Comparison of ENCODE assay signal across 24 cellular contexts in genomic region chr6:3788408-3789017, GRCh38. TPM values are rescaled to one million over a fixed set of nuclear protein-coding genes. Genes with fewer than 3 reads are reported as not detected.
A peak's percentile ranks its signal among the peaks of the same experiment; 100 is the strongest.
DNase-seq lines count a peak whose midpoint lies in the region; ATAC-seq and TF ChIP-seq lines count a peak whose summit lies in the region.
"Had no signal": no experiment of that assay in that cellular context is flagged by ENCODE, and none has a peak within 500 bp of the region (broad histone marks: within the 10 kb centered on the region; RNA-seq: fewer than 3 reads in every experiment).

No MANE protein-coding gene starts in this region.

- DNase-seq in HFFc6, result no peak
- no peak for DNase-seq in mammary epithelial cell
- no peak for DNase-seq in left ventricle myocardium superior
- no peak for DNase-seq in osteocyte (ENCODE audit: extremely low spot score, unreplicated experiment)
- no peak for DNase-seq in GM23248
- no peak for DNase-seq in T-helper 2 cell treated with Interferon-gamma antibody and Interleukin-4, amounts not matched to agents 5 μg/mL and 100 μg/mL, for 36 hours (ENCODE audit: low spot score)
- DNase-seq in coronary artery (ENCODE audit: low spot score), result no peak
- DNase-seq: ACHN; activated CD8-positive, alpha-beta memory T cell treated with anti-CD3 and anti-CD28 coated beads for 24 hours; activated T-cell treated with anti-CD3 and anti-CD28 coated beads, Interleukin-2, amount 50 U/mL, for 24 hours; adrenal gland; gastrocnemius medialis; natural killer cell; NCI-H1436 treated with DMSO at 0.1 percent for 48 hours; NCI-H524; RPMI8226; stimulated activated CD4-positive, alpha-beta T cell treated with anti-CD3 and anti-CD28 coated beads, Interleukin-1b, Interleukin-23, amount 100 ng/mL, for 48 hours; substantia nigra; SW 1271 had no signal

- H3K36me3 ChIP-seq in mammary epithelial cell (ENCODE audit: insufficient read depth, low read length), result no peaks in the 10 kb centered on the region
- H3K36me3 ChIP-seq in GM23248 (ENCODE audit: low read depth), result no peaks in the 10 kb centered on the region
- H3K36me3 ChIP-seq: adrenal gland; BLaER1 treated with 17β-estradiol and CSF1 and Interleukin-3, amounts not matched to agents 10 nM and 100 nM; gastrocnemius medialis; uterus had no signal

- no peak overlapping the region for H3K4me3 Mint-ChIP-seq in HFFc6
- H3K4me3 Mint-ChIP-seq in osteocyte (ENCODE audit: unreplicated experiment), result no peak overlapping the region
- no peak overlapping the region for H3K4me3 Mint-ChIP-seq in T-helper 2 cell treated with Interferon-gamma antibody and Interleukin-4, amounts not matched to agents 5 μg/mL and 100 μg/mL, for 36 hours
- H3K4me3 Mint-ChIP-seq: activated T-cell treated with anti-CD3 and anti-CD28 coated beads, Interleukin-2, amount 50 U/mL, for 24 hours; dendritic cell treated with granulocyte-macrophage colony-stimulating factor and Interleukin-4, amounts not matched to agents 40 ng/mL and 50 ng/mL, for 4 days; natural killer cell had no signal

- H3K27ac ChIP-seq in mammary epithelial cell (ENCODE audit: insufficient read depth, low read depth, low read length) (no peak overlapping the region), GM23248 (no peak overlapping the region), coronary artery (peak overlapping the region in 1 of 2 donors; percentile 25)
- H3K27ac ChIP-seq: BLaER1 treated with 17β-estradiol and CSF1 and Interleukin-3, amounts not matched to agents 10 nM and 100 nM; gastrocnemius medialis; skin epidermis; uterus had no signal

- H3K9me3 ChIP-seq in mammary epithelial cell (replicated peaks; ENCODE audit: insufficient read depth, low read length), result no peaks in the 10 kb centered on the region
- H3K9me3 ChIP-seq in GM23248 (ENCODE audit: low read depth), result no peaks in the 10 kb centered on the region
- H3K9me3 ChIP-seq: adrenal gland; BLaER1 treated with 17β-estradiol and CSF1 and Interleukin-3, amounts not matched to agents 10 nM and 100 nM; gastrocnemius medialis; uterus had no signal

- TF ChIP-seq CTCF in HFFc6 (IDR thresholded peaks at IDR 0.05), result no peak
- TF ChIP-seq CTCF in mammary epithelial cell (conservative IDR thresholded peaks at IDR 0.05 in 1 of 2, IDR thresholded peaks at IDR 0.05 in 1 of 2; ENCODE audit: extremely low read depth in 1 of 2, insufficient read depth in 1 of 2, low read depth in 1 of 2, low read length in 2 of 2), result no peak
- TF ChIP-seq CTCF in osteocyte (IDR thresholded peaks at IDR 0.05), result no peak
- no peak for TF ChIP-seq CTCF in coronary artery (IDR thresholded peaks at IDR 0.05)

- H3K4me2 ChIP-seq in mammary epithelial cell (ENCODE audit: insufficient read depth, low read depth, low read length) (no peak overlapping the region), GM23248 (ENCODE audit: unreplicated experiment) (no peak overlapping the region)

- H2AFZ ChIP-seq in mammary epithelial cell (ENCODE audit: low read depth, low read length), result peak overlapping the region; percentile 13
- H2AFZ ChIP-seq in GM23248, result no peak overlapping the region

- peaks cover 23% of the 10 kb centered on the region for H3K4me1 Mint-ChIP-seq in HFFc6 (ENCODE audit: low read depth)
- H3K4me1 Mint-ChIP-seq in osteocyte (ENCODE audit: unreplicated experiment), result peaks cover 56% of the 10 kb centered on the region
- no peaks in the 10 kb centered on the region for H3K4me1 Mint-ChIP-seq in T-helper 2 cell treated with Interferon-gamma antibody and Interleukin-4, amounts not matched to agents 5 μg/mL and 100 μg/mL, for 36 hours (ENCODE audit: low read depth)
- H3K4me1 Mint-ChIP-seq: natural killer cell had no signal

- peak overlapping the region; percentile 46; the same call in 1 of the 2 replicates for H3K27ac Mint-ChIP-seq in HFFc6
- H3K27ac Mint-ChIP-seq in osteocyte (ENCODE audit: unreplicated experiment), result peak overlapping the region; percentile 75
- H3K27ac Mint-ChIP-seq in T-helper 2 cell treated with Interferon-gamma antibody and Interleukin-4, amounts not matched to agents 5 μg/mL and 100 μg/mL, for 36 hours, result no peak overlapping the region
- H3K27ac Mint-ChIP-seq: activated T-cell treated with anti-CD3 and anti-CD28 coated beads, Interleukin-2, amount 50 U/mL, for 24 hours; dendritic cell treated with granulocyte-macrophage colony-stimulating factor and Interleukin-4, amounts not matched to agents 40 ng/mL and 50 ng/mL, for 4 days; natural killer cell had no signal

- H3K36me3 Mint-ChIP-seq in HFFc6 (ENCODE audit: low read depth) (no peaks in the 10 kb centered on the region), osteocyte (ENCODE audit: unreplicated experiment) (no peaks in the 10 kb centered on the region)
- H3K36me3 Mint-ChIP-seq in T-helper 2 cell treated with Interferon-gamma antibody and Interleukin-4, amounts not matched to agents 5 μg/mL and 100 μg/mL, for 36 hours (ENCODE audit: low read depth), result no peaks in the 10 kb centered on the region
- H3K36me3 Mint-ChIP-seq: natural killer cell had no signal

- CTCF ChIA-PET in mammary epithelial cell (lab: Charles Lee; ENCODE audit: low non-redundant PET), result no interaction called here

- ATAC-seq in left ventricle myocardium superior (peak; percentile 41), HG02588 (IDR thresholded peaks at IDR 0.05; ENCODE audit: unreplicated experiment) (no peak)
- ATAC-seq: gastrocnemius medialis, natural killer cell had no signal

- no peaks in the 10 kb centered on the region for H3K9me3 Mint-ChIP-seq in HFFc6
- H3K9me3 Mint-ChIP-seq in osteocyte (ENCODE audit: unreplicated experiment), result no peaks in the 10 kb centered on the region
- no peaks in the 10 kb centered on the region for H3K9me3 Mint-ChIP-seq in T-helper 2 cell treated with Interferon-gamma antibody and Interleukin-4, amounts not matched to agents 5 μg/mL and 100 μg/mL, for 36 hours
- H3K9me3 Mint-ChIP-seq: activated T-cell treated with anti-CD3 and anti-CD28 coated beads, Interleukin-2, amount 50 U/mL, for 24 hours; dendritic cell treated with granulocyte-macrophage colony-stimulating factor and Interleukin-4, amounts not matched to agents 40 ng/mL and 50 ng/mL, for 4 days; natural killer cell had no signal

- no peaks in the 10 kb centered on the region for H3F3A ChIP-seq in GM23248 (ENCODE audit: insufficient read depth)

- no peaks in the 10 kb centered on the region for H3K9me2 ChIP-seq in GM23248 (ENCODE audit: insufficient read depth)

- intact Hi-C loops in mammary epithelial cell (cut with micrococcal nuclease), result no loop called here
- intact Hi-C loops in left ventricle myocardium superior (cut with micrococcal nuclease), result no loop called here

- WGBS in mammary epithelial cell (ENCODE audit: low coverage, missing lambda C conversion rate), result 84% methylated on average over 12 of the region's 12 CpGs
- WGBS in GM23248 (ENCODE audit: low coverage in 1 of 2, low lambda C conversion rate in 2 of 2, missing lambda C conversion rate in 2 of 2), 2 experiments, result 90 to 96% methylated on average over 12 of the region's 12 CpGs

- H3K27me3 ChIP-seq in mammary epithelial cell (ENCODE audit: insufficient read depth, low read length) (no peaks in the 10 kb centered on the region), GM23248 (replicated peaks; ENCODE audit: insufficient read depth) (no peaks in the 10 kb centered on the region)
- H3K27me3 ChIP-seq: adrenal gland; BLaER1 treated with 17β-estradiol and CSF1 and Interleukin-3, amounts not matched to agents 10 nM and 100 nM; gastrocnemius medialis; uterus had no signal

- in situ Hi-C loops in mammary epithelial cell (cut with MboI; ENCODE audit: low sequenced_read_pairs in 2 of 2) (no loop called here), GM23248 (cut with MboI) (no loop called here)

- H3K27me3 Mint-ChIP-seq in HFFc6 (ENCODE audit: insufficient read depth), result peaks cover 3% of the 10 kb centered on the region; the same call in 1 of the 2 replicates
- H3K27me3 Mint-ChIP-seq in osteocyte (ENCODE audit: unreplicated experiment), result no peaks in the 10 kb centered on the region
- no peaks in the 10 kb centered on the region for H3K27me3 Mint-ChIP-seq in T-helper 2 cell treated with Interferon-gamma antibody and Interleukin-4, amounts not matched to agents 5 μg/mL and 100 μg/mL, for 36 hours (ENCODE audit: low read depth)

- H3K4me3 ChIP-seq in mammary epithelial cell (replicated peaks in 1 of 3; ENCODE audit: insufficient read depth in 1 of 3, low read depth in 2 of 3, low read length in 3 of 3) (no peak overlapping the region), GM23248 (no peak overlapping the region), coronary artery (no peak overlapping the region)
- H3K4me3 ChIP-seq: adrenal gland; BLaER1 treated with 17β-estradiol and CSF1 and Interleukin-3, amounts not matched to agents 10 nM and 100 nM; gastrocnemius medialis; skin epidermis; uterus had no signal

- dilution Hi-C loops in mammary epithelial cell (cut with HindIII; ENCODE audit: low sequenced_read_pairs), result no loop called here

- no peaks in the 10 kb centered on the region for H3K79me2 ChIP-seq in mammary epithelial cell (ENCODE audit: insufficient read depth, low read length)
- H3K79me2 ChIP-seq in GM23248 (ENCODE audit: insufficient read depth), result no peaks in the 10 kb centered on the region

- no peaks in the 10 kb centered on the region for H4K20me1 ChIP-seq in mammary epithelial cell (ENCODE audit: insufficient read depth, low read length)
- H4K20me1 ChIP-seq in GM23248 (ENCODE audit: insufficient read depth), result no peaks in the 10 kb centered on the region
- H4K20me1 ChIP-seq: BLaER1 treated with 17β-estradiol and CSF1 and Interleukin-3, amounts not matched to agents 10 nM and 100 nM had no signal

- no peak overlapping the region for H3K9ac ChIP-seq in mammary epithelial cell (ENCODE audit: insufficient read depth, low read length)
- no peak overlapping the region for H3K9ac ChIP-seq in GM23248
- H3K9ac ChIP-seq: BLaER1 treated with 17β-estradiol and CSF1 and Interleukin-3, amounts not matched to agents 10 nM and 100 nM had no signal

- BruUV-seq in mammary epithelial cell (replicated peaks; lab: Mats Ljungman, UMichigan), result no TSS peak

- H3K4me1 ChIP-seq in mammary epithelial cell (ENCODE audit: insufficient read depth, low read length), result peaks cover 11% of the 10 kb centered on the region
- peaks cover 13% of the 10 kb centered on the region; the same call in 1 of the 2 replicates for H3K4me1 ChIP-seq in GM23248 (ENCODE audit: insufficient read depth)
- H3K4me1 ChIP-seq: adrenal gland, gastrocnemius medialis, uterus had no signal

RNA-seq across cellular contexts. Expression of gene PXDC1, which starts 37.0 kb away (rescaled TPM):
- total RNA-seq in HFFc6 (2021; fragmentation: NEBNext Ultra II Directional; extraction: Animal tissue kit (Norgen Biotek cat#: 25700)), result 10 to 100 TPM; 63.1 to 97.5 (median 72.8) TPM
- total RNA-seq in mammary epithelial cell (100 to 1,000 TPM in 1 of 2 donors, 10 to 100 TPM in 1; 40.4 to 180 TPM), left ventricle myocardium superior (25.0 TPM), osteocyte (129 and 131 TPM in 2 replicates)
- polyA plus RNA-seq in mammary epithelial cell (12.1 TPM), GM23248 (2016; fragmentation: Nextera tagmentation; extraction: Ambion mirVana) (122 and 135 TPM in 2 replicates)
- polyA minus RNA-seq in mammary epithelial cell, result 10.3 TPM
- 167 and 192 TPM in 2 replicates for total RNA-seq in GM23248 (2014; rRNA removed; shearing (Covaris generic))
